ENCODE assay signal across 36 cellular contexts in the genomic region with DNA sequence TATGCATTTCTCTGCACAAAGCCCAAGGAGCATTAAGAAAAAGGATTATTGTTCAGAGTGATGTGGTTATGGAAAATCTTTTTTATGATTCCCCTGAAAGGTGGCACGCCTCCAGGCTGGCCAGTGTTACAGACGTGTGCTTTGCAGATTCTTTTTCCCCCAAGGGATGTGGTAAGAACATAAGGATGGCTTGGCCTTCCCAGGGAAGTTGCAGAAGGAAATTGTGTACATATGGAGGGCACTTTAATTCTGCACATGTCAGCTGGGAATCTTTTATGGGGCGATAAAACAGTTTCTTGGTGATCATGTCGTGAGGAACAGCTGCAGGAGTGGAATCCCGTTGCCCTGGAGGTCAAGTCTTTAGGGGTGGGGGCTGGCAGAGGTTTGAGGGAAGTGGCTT. TPM values are rescaled to one million over a fixed set of nuclear protein-coding genes. Genes with fewer than 3 reads are reported as not detected.
DNase-seq lines count a peak whose midpoint lies in the region; ATAC-seq and TF ChIP-seq lines count a peak whose summit lies in the region.
"Had no signal": no experiment of that assay in that cellular context is flagged by ENCODE, and none has a peak within 500 bp of the region (broad histone marks: within the 10 kb centered on the region; RNA-seq: fewer than 3 reads in every experiment).

No MANE protein-coding gene starts in this region.

- H3K27me3 Mint-ChIP-seq in activated CD8-positive, alpha-beta T cell treated with anti-CD3 and anti-CD28 coated beads, Interleukin-2, amount 10 ng/mL, durations not matched to agents 7 days and 5 days (ENCODE audit: low read depth) = no peaks in the 10 kb centered on the region
- H3K27me3 Mint-ChIP-seq: activated CD4-positive, alpha-beta memory T cell treated with anti-CD3 and anti-CD28 coated beads for 36 hours; activated naive CD8-positive, alpha-beta T cell; activated T-helper 17 cell treated with anti-CD3 and anti-CD28 coated beads, Interleukin-2, amount 50 U/mL, for 72 hours had no signal

- intact Hi-C loops in Panc1 (cut with micrococcal nuclease; ENCODE audit: unreplicated experiment) = no loop called here
- intact Hi-C loops in head of caudate nucleus (cut with DNase I) = no loop called here

- no peak for TF ChIP-seq POLR2A in GM18505 (IDR thresholded peaks at IDR 0.05; ENCODE audit: borderline replicate concordance, extremely low read depth, insufficient read depth, insufficient read length)

- H4K20me1 ChIP-seq in DOHH2 (ENCODE audit: control insufficient read depth, insufficient read depth, low read depth, low read length) = 0 out of 2 replicates have a peak, but pooled peaks cover 10% of the 10 kb centered on the region
- peaks cover 29% of the 10 kb centered on the region for H4K20me1 ChIP-seq in osteoblast (ENCODE audit: insufficient read depth, low read length)

- H3K27ac ChIP-seq in DOHH2 (ENCODE audit: low read depth, low read length) (peak overlapping the region; percentile 4; the same call in 1 of the 2 replicates), Panc1 (ENCODE audit: low read length) (no peak overlapping the region), osteoblast (ENCODE audit: low read depth, low read length) (no peak overlapping the region)
- H3K27ac ChIP-seq: BLaER1, cardiac muscle cell, coronary artery, gastroesophageal sphincter, parathyroid adenoma, suprapubic skin, upper lobe of right lung had no signal

- H3K4me1 ChIP-seq in DOHH2 (ENCODE audit: control insufficient read depth, low read length) (peaks cover 40% of the 10 kb centered on the region), Panc1 (ENCODE audit: control insufficient read depth, insufficient read depth, low read length) (no peaks in the 10 kb centered on the region), osteoblast (ENCODE audit: insufficient read depth, low read length) (no peaks in the 10 kb centered on the region)
- H3K4me1 ChIP-seq: parathyroid adenoma had no signal

- H3K36me3 ChIP-seq in DOHH2 (ENCODE audit: control insufficient read depth, low read length) = peaks cover 78% of the 10 kb centered on the region
- H3K36me3 ChIP-seq in Panc1 (ENCODE audit: control insufficient read depth, insufficient read depth, low read length) = no peaks in the 10 kb centered on the region
- H3K36me3 ChIP-seq in osteoblast (ENCODE audit: insufficient read depth, low read length) = peaks cover 68% of the 10 kb centered on the region

- H3F3A ChIP-seq in DOHH2 (ENCODE audit: control insufficient read depth, insufficient read depth) = peaks cover 30% of the 10 kb centered on the region

- POLR2A ChIA-PET in Panc1 (lab: Charles Lee) = no interaction called here
- POLR2A ChIA-PET in activated CD8-positive, alpha-beta T cell treated with anti-CD3 and anti-CD28 coated beads, Interleukin-2, amount 10 ng/mL, durations not matched to agents 7 days and 5 days (lab: Charles Lee) = no interaction called here

- no peaks in the 10 kb centered on the region for H3K9me3 Mint-ChIP-seq in activated CD8-positive, alpha-beta T cell treated with anti-CD3 and anti-CD28 coated beads, Interleukin-2, amount 10 ng/mL, durations not matched to agents 7 days and 5 days (ENCODE audit: insufficient read depth)
- H3K9me3 Mint-ChIP-seq: activated CD4-positive, alpha-beta memory T cell treated with anti-CD3 and anti-CD28 coated beads for 36 hours; activated T-helper 17 cell treated with anti-CD3 and anti-CD28 coated beads, Interleukin-2, amount 50 U/mL, for 72 hours had no signal

- DNase-seq in Panc1 (ENCODE audit: low read depth, low spot score) (no peak), fibroblast of peridontal ligament (ENCODE audit: extremely low read depth) (peak; percentile 26), osteoblast (ENCODE audit: insufficient read length, low spot score, missing footprints) (peak; percentile 79), head of caudate nucleus (no peak), COLO829 (ENCODE audit: low spot score) (no peak)
- no peak for DNase-seq in activated CD8-positive, alpha-beta T cell treated with anti-CD3 and anti-CD28 coated beads, Interleukin-2, amount 10 ng/mL, durations not matched to agents 7 days and 5 days
- DNase-seq: activated CD4-positive, alpha-beta memory T cell treated with anti-CD3 and anti-CD28 coated beads for 36 hours; activated CD4-positive, CD25-positive, alpha-beta regulatory T cell treated with anti-CD3 and anti-CD28 coated beads, Interleukin-2, amount 50 U/mL, for 72 hours; activated CD8-positive, alpha-beta memory T cell treated with anti-CD3 and anti-CD28 coated beads, Interleukin-2, amount 50 U/mL, for 48 hours; DMS53; effector memory CD4-positive, alpha-beta T cell; erythroblast; GF-D8; left ventricle myocardium superior; midbrain; NCI-H1694; SHP77; stimulated activated CD4-positive, alpha-beta T cell treated with anti-CD3 and anti-CD28 coated beads, Interleukin-12 subunit alpha, Interleukin-12 subunit beta, amount 100 ng/mL, for 4 hours; stimulated activated CD4-positive, alpha-beta T cell treated with anti-CD3 and anti-CD28 coated beads, Interleukin-4, amount 100 ng/mL, for 1 hour; stimulated activated naive CD4-positive, alpha-beta T cell; upper lobe of right lung had no signal

- H3K4me2 ChIP-seq in DOHH2 (ENCODE audit: low read length) = no peak overlapping the region
- no peak overlapping the region for H3K4me2 ChIP-seq in osteoblast (ENCODE audit: insufficient read depth, low read length)
- H3K4me2 ChIP-seq: BLaER1 had no signal

- H3K9me2 ChIP-seq in DOHH2 (replicated peaks; ENCODE audit: control insufficient read depth, low read length) = no peaks in the 10 kb centered on the region

- no peak overlapping the region for H3K4me3 Mint-ChIP-seq in activated CD8-positive, alpha-beta T cell treated with anti-CD3 and anti-CD28 coated beads, Interleukin-2, amount 10 ng/mL, durations not matched to agents 7 days and 5 days
- H3K4me3 Mint-ChIP-seq: activated CD4-positive, alpha-beta memory T cell treated with anti-CD3 and anti-CD28 coated beads for 36 hours; activated naive CD8-positive, alpha-beta T cell; activated T-helper 17 cell treated with anti-CD3 and anti-CD28 coated beads, Interleukin-2, amount 50 U/mL, for 72 hours had no signal

- no peaks in the 10 kb centered on the region for H3K9me3 ChIP-seq in DOHH2 (ENCODE audit: control insufficient read depth, insufficient read depth, low read length)
- no peaks in the 10 kb centered on the region for H3K9me3 ChIP-seq in Panc1 (ENCODE audit: control insufficient read depth, insufficient read depth, low read depth, low read length)
- H3K9me3 ChIP-seq in osteoblast (ENCODE audit: low read depth, low read length) = no peaks in the 10 kb centered on the region
- H3K9me3 ChIP-seq: BLaER1, gastroesophageal sphincter, suprapubic skin, upper lobe of right lung had no signal

- H3K27me3 ChIP-seq in DOHH2 (ENCODE audit: control insufficient read depth, low read length) (no peaks in the 10 kb centered on the region), Panc1 (ENCODE audit: control insufficient read depth, insufficient read depth, low read length) (no peaks in the 10 kb centered on the region), osteoblast (ENCODE audit: insufficient read depth, low read length) (no peaks in the 10 kb centered on the region)
- H3K27me3 ChIP-seq: BLaER1, cardiac muscle cell, gastroesophageal sphincter, suprapubic skin, upper lobe of right lung had no signal

- CTCF ChIA-PET in Panc1 (lab: Charles Lee) = no interaction called here
- CTCF ChIA-PET in activated CD8-positive, alpha-beta T cell treated with anti-CD3 and anti-CD28 coated beads, Interleukin-2, amount 10 ng/mL, durations not matched to agents 7 days and 5 days (lab: Charles Lee) = no interaction called here

- H3K36me3 Mint-ChIP-seq in activated CD8-positive, alpha-beta T cell treated with anti-CD3 and anti-CD28 coated beads, Interleukin-2, amount 10 ng/mL, durations not matched to agents 7 days and 5 days (ENCODE audit: low read depth) = peaks cover 63% of the 10 kb centered on the region
- H3K36me3 Mint-ChIP-seq: activated naive CD8-positive, alpha-beta T cell had no signal

- in situ Hi-C loops in Panc1 (cut with HindIII; ENCODE audit: low pct_unique_long_range_greater_than_20kb, low sequenced_read_pairs) = no loop called here

- no peak for ATAC-seq in Panc1
- ATAC-seq in GM18505 (IDR thresholded peaks at IDR 0.05; ENCODE audit: unreplicated experiment) = no peak
- no peak for ATAC-seq in activated CD8-positive, alpha-beta T cell treated with anti-CD3 and anti-CD28 coated beads, Interleukin-2, amount 10 ng/mL, durations not matched to agents 7 days and 5 days
- ATAC-seq: activated T-helper 17 cell treated with anti-CD3 and anti-CD28 coated beads, Interleukin-2, amount 50 U/mL, for 72 hours; gastroesophageal sphincter; left ventricle myocardium superior; right cardiac atrium; upper lobe of right lung had no signal

- peaks cover 32% of the 10 kb centered on the region for H3K79me2 ChIP-seq in DOHH2 (ENCODE audit: control insufficient read depth, low read length)
- peaks cover 21% of the 10 kb centered on the region for H3K79me2 ChIP-seq in osteoblast (ENCODE audit: insufficient read depth, low read length)

- no peak overlapping the region for H3K4me3 ChIP-seq in DOHH2 (ENCODE audit: low read length)
- H3K4me3 ChIP-seq in Panc1 (ENCODE audit: low read depth in 2 of 2, low read length in 2 of 2) = no peak overlapping the region
- H3K4me3 ChIP-seq in osteoblast (ENCODE audit: insufficient read depth, low read length) = no peak overlapping the region
- H3K4me3 ChIP-seq: BLaER1, cardiac muscle cell, coronary artery, gastroesophageal sphincter, suprapubic skin, upper lobe of right lung had no signal

- TF ChIP-seq CTCF in DOHH2 (IDR thresholded peaks at IDR 0.05; ENCODE audit: low read depth, low read length, poor library complexity, severe bottlenecking) (no peak), Panc1 (IDR thresholded peaks at IDR 0.05) (no peak), osteoblast (IDR thresholded peaks at IDR 0.05; ENCODE audit: extremely low read depth, low read depth, low read length) (no peak)

- no peak overlapping the region for H3K27ac Mint-ChIP-seq in activated CD8-positive, alpha-beta T cell treated with anti-CD3 and anti-CD28 coated beads, Interleukin-2, amount 10 ng/mL, durations not matched to agents 7 days and 5 days
- H3K27ac Mint-ChIP-seq: activated CD4-positive, alpha-beta memory T cell treated with anti-CD3 and anti-CD28 coated beads for 36 hours; activated naive CD8-positive, alpha-beta T cell; activated T-helper 17 cell treated with anti-CD3 and anti-CD28 coated beads, Interleukin-2, amount 50 U/mL, for 72 hours had no signal

- H3K4me1 Mint-ChIP-seq in activated CD8-positive, alpha-beta T cell treated with anti-CD3 and anti-CD28 coated beads, Interleukin-2, amount 10 ng/mL, durations not matched to agents 7 days and 5 days (ENCODE audit: low read depth) = peaks cover 16% of the 10 kb centered on the region
- H3K4me1 Mint-ChIP-seq: activated T-helper 17 cell treated with anti-CD3 and anti-CD28 coated beads, Interleukin-2, amount 50 U/mL, for 72 hours had no signal

- H2AFZ ChIP-seq in osteoblast (ENCODE audit: low read length) = no peak overlapping the region
- H2AFZ ChIP-seq: parathyroid adenoma had no signal

- BruUV-seq in Panc1 (replicated peaks; lab: Mats Ljungman, UMichigan) = TSS peak; percentile 39

RNA-seq across cellular contexts. Expression of gene SMARCB1, which starts 9.7 kb away (rescaled TPM):
- total RNA-seq in Panc1 (2021; ENCODE audit: unreplicated experiment) = 70.2 TPM
- polyA plus RNA-seq in Panc1 (2012; ENCODE audit: insufficient read length) = 150 TPM
- total RNA-seq in osteoblast = 49.2 and 51.3 TPM in 2 replicates
- 100 to 1,000 TPM; 112 to 113 TPM for total RNA-seq in activated CD8-positive, alpha-beta T cell treated with anti-CD3 and anti-CD28 coated beads, Interleukin-2, amount 10 ng/mL, durations not matched to agents 7 days and 5 days

RNA-seq across cellular contexts. Expression of gene MMP11, which starts 23.8 kb away (rescaled TPM):
- total RNA-seq in Panc1 (2021; ENCODE audit: unreplicated experiment) (3.0 TPM), osteoblast (23.5 and 41.3 TPM in 2 replicates)
- 6.2 TPM for polyA plus RNA-seq in Panc1 (2012; ENCODE audit: insufficient read length)
- total RNA-seq in activated CD8-positive, alpha-beta T cell treated with anti-CD3 and anti-CD28 coated beads, Interleukin-2, amount 10 ng/mL, durations not matched to agents 7 days and 5 days = under 1 TPM; 0.42 to 0.55 TPM

RNA-seq across cellular contexts. Expression of gene CHCHD10, which starts 28.7 kb away (rescaled TPM):
- total RNA-seq in Panc1 (2021; ENCODE audit: unreplicated experiment) (84.4 TPM), osteoblast (0.88 and 1.1 TPM in 2 replicates)
- 144 TPM for polyA plus RNA-seq in Panc1 (2012; ENCODE audit: insufficient read length)
- total RNA-seq in activated CD8-positive, alpha-beta T cell treated with anti-CD3 and anti-CD28 coated beads, Interleukin-2, amount 10 ng/mL, durations not matched to agents 7 days and 5 days = 100 to 1,000 TPM; 134 to 140 TPM
- polyA plus RNA-seq: neural cell had no signal

RNA-seq across cellular contexts. Expression of gene C22orf15, which starts 33.7 kb away (rescaled TPM):
- total RNA-seq in Panc1 (2021; ENCODE audit: unreplicated experiment) = not detected
- polyA plus RNA-seq in Panc1 (2012; ENCODE audit: insufficient read length) = not detected
- total RNA-seq in osteoblast = 0.72 and 0.88 TPM in 2 replicates
- 1 to 10 TPM in 1 of 2 experiments, under 1 TPM in 1; 0.81 to 1.4 TPM for total RNA-seq in activated CD8-positive, alpha-beta T cell treated with anti-CD3 and anti-CD28 coated beads, Interleukin-2, amount 10 ng/mL, durations not matched to agents 7 days and 5 days
- total RNA-seq: activated T-helper 17 cell treated with anti-CD3 and anti-CD28 coated beads, Interleukin-2, amount 50 U/mL, for 72 hours; cardiac muscle cell; left ventricle myocardium superior; NCI-H460; suprapubic skin; upper lobe of right lung had no signal
- polyA plus RNA-seq: neural cell, right cardiac atrium had no signal

RNA-seq across cellular contexts. Expression of gene VPREB3, which starts 42.2 kb away (rescaled TPM):
- not detected for total RNA-seq in Panc1 (2021; ENCODE audit: unreplicated experiment)
- polyA plus RNA-seq in Panc1 (2012; ENCODE audit: insufficient read length) = 0.50 TPM
- not detected in 2 replicates for total RNA-seq in osteoblast
- not detected for total RNA-seq in activated CD8-positive, alpha-beta T cell treated with anti-CD3 and anti-CD28 coated beads, Interleukin-2, amount 10 ng/mL, durations not matched to agents 7 days and 5 days
- total RNA-seq: activated CD4-positive, alpha-beta memory T cell treated with anti-CD3 and anti-CD28 coated beads for 36 hours; activated T-helper 17 cell treated with anti-CD3 and anti-CD28 coated beads, Interleukin-2, amount 50 U/mL, for 72 hours; NCI-H460; suprapubic skin; T-helper 1 cell treated with Interleukin-12 subunit alpha and Interleukin-12 subunit beta and Interleukin-4 antibody, amounts not matched to agents 30 ng/mL and 1 ng/mL, for 36 hours; upper lobe of right lung had no signal
- polyA plus RNA-seq: aorta, neural cell had no signal

Comparison
In these comparisons a context has a peak if more than half of its experiments do, and no peak if none do; other contexts are left out.
1. DNase-seq: peak in fibroblast of peridontal ligament (single experiment) and osteoblast (single experiment); none in Panc1 (single experiment), head of caudate nucleus (0 of 42), activated CD8-positive, alpha-beta T cell treated with anti-CD3 and anti-CD28 coated beads, Interleukin-2, amount 10 ng/mL, durations not matched to agents 7 days and 5 days (single experiment) and COLO829 (single experiment).
2. RNA of gene CHCHD10, which starts 28.7 kb away (total RNA-seq): 134 to 140 TPM in activated CD8-positive, alpha-beta T cell treated with anti-CD3 and anti-CD28 coated beads, Interleukin-2, amount 10 ng/mL, durations not matched to agents 7 days and 5 days and 84.4 TPM in Panc1 (single experiment); 0.88 to 1.1 TPM in osteoblast; every median in the first group is over 10 times any median in the second.